In the genomic region with DNA sequence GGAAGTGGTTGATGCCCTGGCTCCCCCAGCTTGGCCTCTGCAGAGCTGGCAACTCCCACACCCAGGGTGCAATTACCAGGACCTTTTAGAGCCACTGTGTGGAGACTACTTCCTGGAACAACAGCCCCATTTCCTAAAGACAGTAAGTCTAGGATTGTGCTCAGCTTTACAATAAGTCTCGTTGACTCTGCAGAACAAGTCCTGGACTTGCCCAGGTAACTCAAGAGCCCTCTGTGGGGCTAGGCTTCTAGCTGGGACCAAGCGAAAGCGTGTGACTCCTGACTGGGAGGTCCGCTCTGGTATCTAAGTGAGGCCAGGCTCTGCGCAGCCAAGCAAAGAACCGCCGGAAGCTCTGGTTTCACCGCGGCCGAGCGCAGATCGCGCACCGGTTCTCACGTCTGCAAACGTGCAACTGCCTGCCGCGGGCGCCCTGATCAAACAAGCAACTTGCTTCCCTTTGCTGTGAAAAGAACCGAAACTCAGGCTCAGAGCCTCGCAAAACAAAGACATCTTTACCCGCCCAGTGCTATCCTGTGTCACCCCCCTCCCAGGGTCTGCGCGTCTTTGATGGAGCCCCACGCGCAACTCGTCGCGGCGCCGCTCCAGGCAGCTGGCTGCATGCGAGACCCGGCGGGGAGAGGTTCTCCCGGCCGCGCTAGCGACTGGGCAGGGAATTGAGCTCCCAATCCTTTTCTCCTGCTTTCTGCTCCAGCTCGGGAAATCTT, we compare ENCODE assay signal across 8 cellular contexts. TPM values are rescaled to one million over a fixed set of nuclear protein-coding genes. Genes with fewer than 3 reads are reported as not detected.
DNase-seq lines count a peak whose midpoint lies in the region; ATAC-seq and TF ChIP-seq lines count a peak whose summit lies in the region.

No MANE protein-coding gene starts in this region.

- H3K4me3 ChIP-seq in Panc1 (ENCODE audit: low read depth in 2 of 2, low read length in 2 of 2) (peak overlapping the region; percentile 38 to 67), body of pancreas (no peak overlapping the region), right lobe of liver (peak overlapping the region; percentile 23 to 46 (median 29))

- H3K27ac ChIP-seq in Panc1 (ENCODE audit: low read length): peak overlapping the region; percentile 86
- peak overlapping the region; percentile 23 to 70 (median 43) for H3K27ac ChIP-seq in body of pancreas
- no peak overlapping the region for H3K27ac ChIP-seq in right lobe of liver

- BruUV-seq in Panc1 (replicated peaks; lab: Mats Ljungman, UMichigan): no TSS peak

- TF ChIP-seq POLR2A in body of pancreas (IDR thresholded peaks at IDR 0.05): peak in 2 of 3 donors; percentile 21 to 44
- TF ChIP-seq POLR2A in right lobe of liver (IDR thresholded peaks at IDR 0.05): no peak

- TF ChIP-seq CTCF in Panc1 (IDR thresholded peaks at IDR 0.05) (no peak), body of pancreas (IDR thresholded peaks at IDR 0.05) (peak in 1 of 7 experiments; percentile 5), right lobe of liver (IDR thresholded peaks at IDR 0.05) (no peak)

- no peaks in the 10 kb centered on the region for H3K27me3 ChIP-seq in Panc1 (ENCODE audit: control insufficient read depth, insufficient read depth, low read length)
- H3K27me3 ChIP-seq in body of pancreas: no peaks in the 10 kb centered on the region
- H3K27me3 ChIP-seq in right lobe of liver: no peaks in the 10 kb centered on the region

- in situ Hi-C loops in Panc1 (cut with HindIII; ENCODE audit: low pct_unique_long_range_greater_than_20kb, low sequenced_read_pairs): no loop called here

- H3K4me1 ChIP-seq in Panc1 (ENCODE audit: control insufficient read depth, insufficient read depth, low read length) (peaks cover 37% of the 10 kb centered on the region), body of pancreas (peaks cover 12% of the 10 kb centered on the region), right lobe of liver (peaks cover 0 to 6% (median 0%) of the 10 kb centered on the region in 4 donors)

- CTCF ChIA-PET in Panc1 (lab: Charles Lee): interaction anchor here (1.1 kb wide), 1 partner anchor 14 kb away, joined by 3 read pairs; no protein-coding TSS in a partner anchor

- intact Hi-C loops in Panc1 (cut with micrococcal nuclease; ENCODE audit: unreplicated experiment) (no loop called here), body of pancreas (cut with DNase I) (no loop called here), right lobe of liver (cut with DNase I) (no loop called here)

- peak; percentile 73 for ATAC-seq in GM19455 (IDR thresholded peaks at IDR 0.05; ENCODE audit: unreplicated experiment)
- peak; percentile 65 for ATAC-seq in HG03469 (IDR thresholded peaks at IDR 0.05; ENCODE audit: unreplicated experiment)
- ATAC-seq in Panc1: peak; percentile 76
- ATAC-seq in body of pancreas: peak; percentile 40
- peak; percentile 49 to 69 (median 59) for ATAC-seq in right lobe of liver
- peak; percentile 51 for ATAC-seq in stimulated activated naive CD8-positive, alpha-beta T cell treated with anti-CD3 and anti-CD28 coated beads, Interleukin-15, Interleukin-2, amounts not matched to agents 100 U/mL and 50 U/mL, for 24 hours

- POLR2A ChIA-PET in Panc1 (lab: Charles Lee): interaction anchor here (0.6 to 1.2 kb wide), 2 partner anchors 13 to 135 kb away, joined by 3 to 4 read pairs; no protein-coding TSS in a partner anchor

- 9 to 12% methylated on average over 14 to 39 of the region's 39 CpGs for WGBS in body of pancreas, 2 donors
- WGBS in right lobe of liver (ENCODE audit: insufficient coverage, low coverage, low lambda C conversion rate, missing lambda C conversion rate): 16% methylated on average over 17 of the region's 39 CpGs

- H3K9me3 ChIP-seq in Panc1 (ENCODE audit: control insufficient read depth, insufficient read depth, low read depth, low read length) (no peaks in the 10 kb centered on the region), body of pancreas (no peaks in the 10 kb centered on the region), right lobe of liver (no peaks in the 10 kb centered on the region)

- peak; percentile 59 for DNase-seq in EH (ENCODE audit: low read depth)
- DNase-seq in Panc1 (ENCODE audit: low read depth, low spot score): no peak
- peak; percentile 48 to 67 (median 61) for DNase-seq in body of pancreas
- DNase-seq in right lobe of liver: peak; percentile 56 to 70 (median 63)
- DNase-seq in stimulated activated naive CD8-positive, alpha-beta T cell treated with anti-CD3 and anti-CD28 coated beads, Interleukin-15, Interleukin-2, amounts not matched to agents 100 U/mL and 50 U/mL, for 24 hours: peak; percentile 56
- no peak for DNase-seq in mesenteric fat pad (ENCODE audit: low spot score)

- no peaks in the 10 kb centered on the region for H3K36me3 ChIP-seq in Panc1 (ENCODE audit: control insufficient read depth, insufficient read depth, low read length)
- H3K36me3 ChIP-seq in body of pancreas (replicated peaks in 1 of 2; ENCODE audit: insufficient read depth in 1 of 2, low read depth in 2 of 2): no peaks in the 10 kb centered on the region
- no peaks in the 10 kb centered on the region for H3K36me3 ChIP-seq in right lobe of liver

RNA-seq across cellular contexts. Expression of gene PDLIM1, which starts 4.4 kb away (rescaled TPM):
- 183 TPM for total RNA-seq in Panc1 (2021; ENCODE audit: unreplicated experiment)
- 200 TPM for polyA plus RNA-seq in Panc1 (2012; ENCODE audit: insufficient read length)
- total RNA-seq in body of pancreas: 10 to 100 TPM; 41.5 to 66.2 TPM
- total RNA-seq in right lobe of liver: 100 to 1,000 TPM in 1 of 6 experiments, 10 to 100 TPM in 5; 63.9 to 105 (median 82.1) TPM
- total RNA-seq in mesenteric fat pad: 200 TPM

Comparison
In these comparisons a context has a peak if more than half of its experiments do, and no peak if none do; other contexts are left out.
1. DNase-seq: peak in EH (single experiment), body of pancreas (4 of 4), right lobe of liver (3 of 3) and stimulated activated naive CD8-positive, alpha-beta T cell treated with anti-CD3 and anti-CD28 coated beads, Interleukin-15, Interleukin-2, amounts not matched to agents 100 U/mL and 50 U/mL, for 24 hours (single experiment); none in Panc1 (single experiment) and mesenteric fat pad (single experiment).
2. H3K27ac ChIP-seq: peak in Panc1 (single experiment) and body of pancreas (4 of 4); none in right lobe of liver (0 of 3).
3. H3K4me3 ChIP-seq: peak in Panc1 (2 of 2) and right lobe of liver (3 of 3); none in body of pancreas (0 of 2).
4. Peak in every context shown above with its lines, with median percentiles within 50 percentile points of each other: ATAC-seq.